8 cellular contexts compared by ENCODE assay signal in genomic region chr19:50357178-50358100, GRCh38. TPM values are rescaled to one million over a fixed set of nuclear protein-coding genes. Genes with fewer than 3 reads are reported as not detected.
DNase-seq lines count a peak whose midpoint lies in the region; ATAC-seq and TF ChIP-seq lines count a peak whose summit lies in the region.

No MANE protein-coding gene starts in this region.

- H3K27me3 ChIP-seq in SJCRH30 (no peaks in the 10 kb centered on the region), prostate gland (replicated peaks; ENCODE audit: insufficient read depth) (no peaks in the 10 kb centered on the region), upper lobe of right lung (no peaks in the 10 kb centered on the region)

- no peaks in the 10 kb centered on the region for H3K4me1 ChIP-seq in SJCRH30
- no peaks in the 10 kb centered on the region for H3K4me1 ChIP-seq in prostate gland (replicated peaks)
- H3K4me1 ChIP-seq in upper lobe of right lung: peaks cover 5% of the 10 kb centered on the region

- peak overlapping the region; percentile 82 for H3K4me3 Mint-ChIP-seq in activated naive CD4-positive, alpha-beta T cell treated with anti-CD3 and anti-CD28 coated beads for 36 hours

- H3K27ac Mint-ChIP-seq in activated naive CD4-positive, alpha-beta T cell treated with anti-CD3 and anti-CD28 coated beads for 36 hours: peak overlapping the region; percentile 92

- CTCF ChIA-PET in activated naive CD4-positive, alpha-beta T cell treated with anti-CD3 and anti-CD28 coated beads for 36 hours (lab: Charles Lee): interaction anchor here (0.6 to 2.6 kb wide), 21 partner anchors 9 to 199 kb away, joined by 3 to 19 read pairs (median 4); partner anchors contain the start of genes JOSD2 and NR1H2

- peak; percentile 65 for TF ChIP-seq POLR2A in GM19099 (IDR thresholded peaks at IDR 0.05; ENCODE audit: extremely low read depth, insufficient read length, low read depth)
- TF ChIP-seq POLR2A in prostate gland (IDR thresholded peaks at IDR 0.05): no peak

- TF ChIP-seq CTCF in prostate gland (IDR thresholded peaks at IDR 0.05) (peak; percentile 75 to 92 (median 84)), upper lobe of right lung (IDR thresholded peaks at IDR 0.05) (peak; percentile 83)

- H3K27ac ChIP-seq in KOPT-K1 (ENCODE audit: low read depth, low read length, poor library complexity, severe bottlenecking): peak overlapping the region; percentile 74
- peak overlapping the region; percentile 46 for H3K27ac ChIP-seq in SJCRH30
- H3K27ac ChIP-seq in prostate gland: peak overlapping the region; percentile 71 to 79
- H3K27ac ChIP-seq in upper lobe of right lung: peak overlapping the region; percentile 80

- H3K36me3 ChIP-seq in KOPT-K1 (ENCODE audit: insufficient read depth, low read length): no peaks in the 10 kb centered on the region
- no peaks in the 10 kb centered on the region for H3K36me3 ChIP-seq in SJCRH30
- H3K36me3 ChIP-seq in prostate gland: no peaks in the 10 kb centered on the region
- no peaks in the 10 kb centered on the region for H3K36me3 ChIP-seq in upper lobe of right lung

- H3K4me3 ChIP-seq in SJCRH30 (peak overlapping the region; percentile 46), prostate gland (peak overlapping the region; percentile 29 to 35), upper lobe of right lung (peak overlapping the region; percentile 56)

- no peaks in the 10 kb centered on the region for H3K9me3 ChIP-seq in KOPT-K1 (ENCODE audit: insufficient read depth, low read length, poor library complexity, severe bottlenecking)
- no peaks in the 10 kb centered on the region for H3K9me3 ChIP-seq in SJCRH30 (replicated peaks)
- H3K9me3 ChIP-seq in prostate gland: no peaks in the 10 kb centered on the region
- no peaks in the 10 kb centered on the region for H3K9me3 ChIP-seq in upper lobe of right lung

- WGBS in prostate gland: 25% methylated on average over 54 of the region's 54 CpGs

- H3K36me3 Mint-ChIP-seq in activated naive CD4-positive, alpha-beta T cell treated with anti-CD3 and anti-CD28 coated beads for 36 hours (ENCODE audit: low read depth): peaks cover 31% of the 10 kb centered on the region

- H3K9me3 Mint-ChIP-seq in activated naive CD4-positive, alpha-beta T cell treated with anti-CD3 and anti-CD28 coated beads for 36 hours: peaks cover 2% of the 10 kb centered on the region

- ATAC-seq in Right ventricle myocardium inferior (peak; percentile 78), upper lobe of right lung (peak; percentile 80)

- H3K27me3 Mint-ChIP-seq in activated naive CD4-positive, alpha-beta T cell treated with anti-CD3 and anti-CD28 coated beads for 36 hours (ENCODE audit: low read depth): no peaks in the 10 kb centered on the region

- H3K4me1 Mint-ChIP-seq in activated naive CD4-positive, alpha-beta T cell treated with anti-CD3 and anti-CD28 coated beads for 36 hours (ENCODE audit: low read depth): peaks cover 45% of the 10 kb centered on the region

- intact Hi-C loops in activated naive CD4-positive, alpha-beta T cell treated with anti-CD3 and anti-CD28 coated beads for 36 hours (cut with micrococcal nuclease): loop anchor here (1.0 to 5.0 kb wide), 9 partner anchors 10 to 199 kb away; partner anchors contain the start of genes EMC10, GARIN5A, JOSD2 and KCNC3
- intact Hi-C loops in Right ventricle myocardium inferior (cut with DNase I): loop anchor here (1.0 to 5.0 kb wide), 2 partner anchors 104 to 425 kb away; no protein-coding TSS in a partner anchor
- intact Hi-C loops in prostate gland (cut with DNase I): loop anchor here (2.0 kb wide), 1 partner anchor 425 kb away; no protein-coding TSS in a partner anchor
- intact Hi-C loops in upper lobe of right lung (cut with DNase I): no loop called here

- DNase-seq in Ammon's horn (ENCODE audit: low spot score) (peak; percentile 84), SJCRH30 (peak; percentile 85 to 90), Right ventricle myocardium inferior (ENCODE audit: missing footprints) (peak; percentile 87), prostate gland (ENCODE audit: low spot score) (peak; percentile 62), upper lobe of right lung (peak; percentile 90)
- peak; percentile 91 for DNase-seq in activated naive CD4-positive, alpha-beta T cell treated with anti-CD3 and anti-CD28 coated beads for 36 hours

RNA-seq across cellular contexts. Expression of gene NAPSA, which starts 8.0 kb away (rescaled TPM):
- total RNA-seq in SJCRH30 (2014; rRNA removed; shearing (Covaris generic)): 0.08 and 0.18 TPM in 2 replicates
- 10 to 100 TPM; 40.2 to 41.0 TPM for total RNA-seq in activated naive CD4-positive, alpha-beta T cell treated with anti-CD3 and anti-CD28 coated beads for 36 hours
- total RNA-seq in Right ventricle myocardium inferior (0.27 TPM), prostate gland (1 to 10 TPM in 1 of 2 donors, under 1 TPM in 1; 0.85 to 5.0 TPM), upper lobe of right lung (1,895 TPM)

RNA-seq across cellular contexts. Expression of gene NR1H2, which starts 18.8 kb away (rescaled TPM):
- 22.3 and 22.6 TPM in 2 replicates for total RNA-seq in SJCRH30 (2014; rRNA removed; shearing (Covaris generic))
- 10 to 100 TPM; 47.2 to 49.3 TPM for total RNA-seq in activated naive CD4-positive, alpha-beta T cell treated with anti-CD3 and anti-CD28 coated beads for 36 hours
- total RNA-seq in Right ventricle myocardium inferior (69.5 TPM), prostate gland (100 to 1,000 TPM; 110 to 129 TPM), upper lobe of right lung (101 TPM)

RNA-seq across cellular contexts. Expression of gene POLD1, which starts 26.7 kb away (rescaled TPM):
- total RNA-seq in SJCRH30 (2014; rRNA removed; shearing (Covaris generic)): 74.4 and 75.2 TPM in 2 replicates
- 100 to 1,000 TPM; 221 to 224 TPM for total RNA-seq in activated naive CD4-positive, alpha-beta T cell treated with anti-CD3 and anti-CD28 coated beads for 36 hours
- total RNA-seq in Right ventricle myocardium inferior (10.8 TPM), prostate gland (10 to 100 TPM; 15.6 to 35.7 TPM), upper lobe of right lung (34.4 TPM)

RNA-seq across cellular contexts. Expression of gene KCNC3, which starts 28.3 kb away (rescaled TPM):
- 1.1 and 1.2 TPM in 2 replicates for total RNA-seq in SJCRH30 (2014; rRNA removed; shearing (Covaris generic))
- 1 to 10 TPM; 2.0 to 2.4 TPM for total RNA-seq in activated naive CD4-positive, alpha-beta T cell treated with anti-CD3 and anti-CD28 coated beads for 36 hours
- total RNA-seq in Right ventricle myocardium inferior (1.7 TPM), prostate gland (10 to 100 TPM in 1 of 2 donors, 1 to 10 TPM in 1; 3.6 to 10.6 TPM), upper lobe of right lung (12.8 TPM)

Comparison
In these comparisons a context has a peak if more than half of its experiments do, and no peak if none do; other contexts are left out.
1. Peak in every context shown above with its lines: DNase-seq, ATAC-seq, H3K4me3 ChIP-seq and H3K27ac ChIP-seq.
2. RNA of gene NAPSA, which starts 8.0 kb away (total RNA-seq): 1,895 TPM in upper lobe of right lung (single experiment); 40.2 to 41.0 TPM in activated naive CD4-positive, alpha-beta T cell treated with anti-CD3 and anti-CD28 coated beads for 36 hours, 0.85 to 5.0 TPM in prostate gland, 0.27 TPM in Right ventricle myocardium inferior (single experiment) and 0.08 to 0.18 TPM in SJCRH30; every median in the first group is over 10 times any median in the second.